1 cellular context compared by ENCODE assay signal in genomic region chr12:46134205-46134811, GRCh38.
A peak's percentile ranks its signal among the peaks of the same experiment; 100 is the strongest.
TF ChIP-seq lines count a peak whose summit lies in the region.

No MANE protein-coding gene starts in this region.

TF ChIP-seq in HEK293, 187 proteins besides CTCF, POLR2A, EP300 and RAD21 (continued from another document and continues in another):
- TF ChIP-seq ZNF18 (tag by site-specific recombination; IDR thresholded peaks at IDR 0.05) (peak; percentile 78), ZNF169 (tag by site-specific recombination; IDR thresholded peaks at IDR 0.05) (no peak), ZNF768 (tag by site-specific recombination; IDR thresholded peaks at IDR 0.05) (no peak), ZNF132 (tag by site-specific recombination; IDR thresholded peaks at IDR 0.05; ENCODE audit: borderline replicate concordance) (no peak), PRDM1 (tag by site-specific recombination; IDR thresholded peaks at IDR 0.05) (no peak), OSR2 (tag by site-specific recombination; IDR thresholded peaks at IDR 0.05) (peak; percentile 94), ZNF223 (tag by site-specific recombination; IDR thresholded peaks at IDR 0.05) (no peak), HOXC10 (CRISPR knock-in tag; IDR thresholded peaks at IDR 0.05) (no peak), ZNF830 (tag by site-specific recombination; IDR thresholded peaks at IDR 0.05; ENCODE audit: low read depth) (no peak), ZNF221 (tag by site-specific recombination; IDR thresholded peaks at IDR 0.05; ENCODE audit: borderline replicate concordance) (no peak), KLF8 (tag by site-specific recombination; IDR thresholded peaks at IDR 0.05) (no peak), EGR2 (tag by site-specific recombination; IDR thresholded peaks at IDR 0.05; ENCODE audit: low read depth) (no peak), MYNN (tag by site-specific recombination; IDR thresholded peaks at IDR 0.05; ENCODE audit: borderline replicate concordance) (no peak), MZF1 (tag by site-specific recombination; IDR thresholded peaks at IDR 0.05; ENCODE audit: borderline replicate concordance) (no peak), ZNF596 (tag by site-specific recombination; IDR thresholded peaks at IDR 0.05) (peak; percentile 39; the same call in 1 of the 2 replicates), ZNF423 (tag by site-specific recombination; IDR thresholded peaks at IDR 0.05) (0 out of 2 replicates have a peak, but pooled peaks have one; percentile 35), ZNF510 (tag by site-specific recombination; IDR thresholded peaks at IDR 0.05; ENCODE audit: insufficient replicate concordance) (no peak), ZSCAN4 (tag by site-specific recombination; IDR thresholded peaks at IDR 0.05) (no peak), KLF10 (tag by site-specific recombination; IDR thresholded peaks at IDR 0.05) (peak; percentile 66), ZNF280D (tag by site-specific recombination; IDR thresholded peaks at IDR 0.05) (no peak), WT1 (tag by site-specific recombination; IDR thresholded peaks at IDR 0.05) (peak; percentile 95), ZSCAN30 (tag by site-specific recombination; IDR thresholded peaks at IDR 0.05) (peak; percentile 41; the same call in 1 of the 2 replicates), ZNF521 (tag by site-specific recombination; IDR thresholded peaks at IDR 0.05) (no peak), ZSCAN16 (tag by site-specific recombination; IDR thresholded peaks at IDR 0.05) (no peak), SP3 (tag by site-specific recombination; IDR thresholded peaks at IDR 0.05) (no peak), ZNF140 (tag by site-specific recombination; IDR thresholded peaks at IDR 0.05) (no peak), RBAK (tag by site-specific recombination; IDR thresholded peaks at IDR 0.05) (no peak), GLI4 (tag by site-specific recombination; IDR thresholded peaks at IDR 0.05) (no peak), ZNF549 (tag by site-specific recombination; IDR thresholded peaks at IDR 0.05) (no peak), ZNF214 (tag by site-specific recombination; IDR thresholded peaks at IDR 0.05; ENCODE audit: borderline replicate concordance) (no peak), ZNF146 (tag by site-specific recombination; IDR thresholded peaks at IDR 0.05) (no peak; the same call in 1 of the 2 replicates), ZNF48 (tag by site-specific recombination; IDR thresholded peaks at IDR 0.05) (no peak), ZFP41 (tag by site-specific recombination; IDR thresholded peaks at IDR 0.05; ENCODE audit: borderline replicate concordance) (no peak), ZNF335 (tag by site-specific recombination; conservative IDR thresholded peaks at IDR 0.05) (no peak), ZNF544 (tag by site-specific recombination; IDR thresholded peaks at IDR 0.05) (no peak), ZBTB44 (tag by site-specific recombination; IDR thresholded peaks at IDR 0.05) (peak; percentile 70), ZBTB49 (tag by site-specific recombination; IDR thresholded peaks at IDR 0.05; ENCODE audit: low read depth) (no peak), ZNF114 (tag by site-specific recombination; IDR thresholded peaks at IDR 0.05) (no peak), HIC1 (tag by site-specific recombination; IDR thresholded peaks at IDR 0.05) (no peak), GLI2 (tag by site-specific recombination; IDR thresholded peaks at IDR 0.05; ENCODE audit: borderline replicate concordance, low read depth) (0 out of 2 replicates have a peak, but pooled peaks have one; percentile 50), GFI1B (tag by site-specific recombination; IDR thresholded peaks at IDR 0.05) (peak; percentile 85), IKZF3 (tag by site-specific recombination; IDR thresholded peaks at IDR 0.05) (no peak), ZBTB10 (tag by site-specific recombination; IDR thresholded peaks at IDR 0.05) (no peak), GLIS1 (tag by site-specific recombination; IDR thresholded peaks at IDR 0.05) (peak; percentile 84), TRIM28 (IDR thresholded peaks at IDR 0.05; ENCODE audit: borderline replicate concordance, low read length) (peak; percentile 87), ZNF585B (tag by site-specific recombination; IDR thresholded peaks at IDR 0.05) (no peak; the same call in 1 of the 2 replicates), GLIS2 (tag by site-specific recombination; IDR thresholded peaks at IDR 0.05) (no peak), ZSCAN5A (tag by site-specific recombination; IDR thresholded peaks at IDR 0.05) (no peak), ZNF610 (tag by site-specific recombination; IDR thresholded peaks at IDR 0.05; ENCODE audit: borderline replicate concordance) (peak; percentile 64; the same call in 1 of the 2 replicates), ZNF747 (tag by site-specific recombination; IDR thresholded peaks at IDR 0.05) (no peak), FEZF1 (tag by site-specific recombination; IDR thresholded peaks at IDR 0.05) (peak; percentile 84)
